22 cellular contexts compared by ENCODE assay signal in genomic region chr5:57340681-57341080, GRCh38.
"Had no signal": no experiment of that assay in that cellular context is flagged by ENCODE, and none has a peak within 500 bp of the region (broad histone marks: within the 10 kb centered on the region; RNA-seq: fewer than 3 reads in every experiment).

No MANE protein-coding gene starts in this region.

- ATAC-seq: effector memory CD8-positive, alpha-beta T cell; esophagus mucosa; gastrocnemius medialis; heart right ventricle; left cardiac atrium; left lung; left ventricle myocardium superior; lower lobe of right lung; mucosa of descending colon had no signal

- H3K4me3 ChIP-seq: colonic mucosa, esophagus squamous epithelium, gastrocnemius medialis, heart right ventricle, left lung, lower lobe of right lung, mucosa of descending colon had no signal

- H3K9me3 ChIP-seq: colonic mucosa, esophagus squamous epithelium, gastrocnemius medialis, heart right ventricle, left lung, lower lobe of right lung, mucosa of descending colon had no signal

- H3K27me3 ChIP-seq: colonic mucosa, esophagus squamous epithelium, gastrocnemius medialis, heart right ventricle, left lung had no signal

- DNase-seq: colonic mucosa; cortex of kidney; effector CD8-positive, alpha-beta T cell; effector memory CD8-positive, alpha-beta T cell; endodermal cell; erythroblast; esophagus squamous epithelium; foreskin fibroblast; foreskin melanocyte; gastrocnemius medialis; glutamatergic neuron; heart right ventricle; hippocampal formation; left cardiac atrium; left lung; left ventricle myocardium superior; lower lobe of right lung; mesenchymal stem cell; mucosa of descending colon; naive B cell had no signal

- H3K36me3 ChIP-seq: colonic mucosa, esophagus squamous epithelium, gastrocnemius medialis, heart right ventricle, left lung, lower lobe of right lung had no signal

- H3K4me1 ChIP-seq: colonic mucosa, gastrocnemius medialis, left lung, lower lobe of right lung had no signal

- H3K27ac ChIP-seq: colonic mucosa, epithelial cell of prostate, gastrocnemius medialis, heart right ventricle, left lung, lower lobe of right lung had no signal
